In the genomic region with DNA sequence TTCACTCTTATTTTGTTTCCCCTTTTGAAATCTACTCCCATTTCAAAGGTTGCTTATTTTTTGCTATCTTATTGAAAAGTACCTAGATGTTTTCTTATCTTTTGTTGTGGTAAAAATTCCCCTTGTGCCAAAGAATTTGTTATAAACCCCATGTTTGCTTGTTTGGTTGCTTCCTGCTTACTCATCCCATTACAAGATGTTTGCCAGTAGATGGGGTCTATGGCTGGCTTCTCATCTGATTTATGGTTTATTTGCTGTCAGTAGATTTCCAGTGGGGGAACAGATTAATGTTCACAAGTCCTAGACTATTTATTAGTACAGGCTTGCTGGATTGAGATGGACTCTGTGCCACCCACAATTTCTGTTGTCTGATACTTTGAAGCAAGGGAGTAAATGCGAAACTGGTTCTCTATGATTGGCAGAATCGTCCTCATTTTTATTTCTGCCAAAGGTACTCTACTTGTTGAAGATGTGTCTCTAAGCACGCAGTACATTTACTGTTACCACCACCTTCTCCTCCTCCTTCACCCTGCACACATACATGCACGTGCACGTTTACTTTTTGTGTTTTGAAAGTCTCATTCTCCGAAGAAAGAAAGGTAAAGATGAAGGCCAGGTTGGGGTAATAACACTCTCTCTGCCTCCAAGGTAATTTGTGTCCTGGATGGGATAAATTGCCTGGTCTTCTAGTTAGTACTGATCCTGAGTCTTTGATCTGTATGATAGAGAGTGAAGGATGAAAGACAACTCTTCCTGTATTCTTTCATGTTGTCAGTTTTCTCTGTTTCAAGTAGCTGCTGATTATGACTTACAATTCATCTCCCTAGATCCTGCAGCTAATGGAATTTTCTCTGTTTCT, we compare ENCODE assay signal across 1 cellular context.
TF ChIP-seq lines count a peak whose summit lies in the region.

No MANE protein-coding gene starts in this region.

TF ChIP-seq in HCT116, 20 proteins besides CTCF, POLR2A, EP300 and RAD21 (continued from another document):
- TF ChIP-seq, protein P1, sequence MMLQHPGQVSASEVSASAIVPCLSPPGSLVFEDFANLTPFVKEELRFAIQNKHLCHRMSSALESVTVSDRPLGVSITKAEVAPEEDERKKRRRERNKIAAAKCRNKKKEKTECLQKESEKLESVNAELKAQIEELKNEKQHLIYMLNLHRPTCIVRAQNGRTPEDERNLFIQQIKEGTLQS (IDR thresholded peaks at IDR 0.05), result no peak
- TF ChIP-seq, protein P2, sequence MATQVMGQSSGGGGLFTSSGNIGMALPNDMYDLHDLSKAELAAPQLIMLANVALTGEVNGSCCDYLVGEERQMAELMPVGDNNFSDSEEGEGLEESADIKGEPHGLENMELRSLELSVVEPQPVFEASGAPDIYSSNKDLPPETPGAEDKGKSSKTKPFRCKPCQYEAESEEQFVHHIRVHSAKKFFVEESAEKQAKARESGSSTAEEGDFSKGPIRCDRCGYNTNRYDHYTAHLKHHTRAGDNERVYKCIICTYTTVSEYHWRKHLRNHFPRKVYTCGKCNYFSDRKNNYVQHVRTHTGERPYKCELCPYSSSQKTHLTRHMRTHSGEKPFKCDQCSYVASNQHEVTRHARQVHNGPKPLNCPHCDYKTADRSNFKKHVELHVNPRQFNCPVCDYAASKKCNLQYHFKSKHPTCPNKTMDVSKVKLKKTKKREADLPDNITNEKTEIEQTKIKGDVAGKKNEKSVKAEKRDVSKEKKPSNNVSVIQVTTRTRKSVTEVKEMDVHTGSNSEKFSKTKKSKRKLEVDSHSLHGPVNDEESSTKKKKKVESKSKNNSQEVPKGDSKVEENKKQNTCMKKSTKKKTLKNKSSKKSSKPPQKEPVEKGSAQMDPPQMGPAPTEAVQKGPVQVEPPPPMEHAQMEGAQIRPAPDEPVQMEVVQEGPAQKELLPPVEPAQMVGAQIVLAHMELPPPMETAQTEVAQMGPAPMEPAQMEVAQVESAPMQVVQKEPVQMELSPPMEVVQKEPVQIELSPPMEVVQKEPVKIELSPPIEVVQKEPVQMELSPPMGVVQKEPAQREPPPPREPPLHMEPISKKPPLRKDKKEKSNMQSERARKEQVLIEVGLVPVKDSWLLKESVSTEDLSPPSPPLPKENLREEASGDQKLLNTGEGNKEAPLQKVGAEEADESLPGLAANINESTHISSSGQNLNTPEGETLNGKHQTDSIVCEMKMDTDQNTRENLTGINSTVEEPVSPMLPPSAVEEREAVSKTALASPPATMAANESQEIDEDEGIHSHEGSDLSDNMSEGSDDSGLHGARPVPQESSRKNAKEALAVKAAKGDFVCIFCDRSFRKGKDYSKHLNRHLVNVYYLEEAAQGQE (IDR thresholded peaks at IDR 0.05; ENCODE audit: low read depth), result no peak
- TF ChIP-seq CEBPB (IDR thresholded peaks at IDR 0.05; ENCODE audit: low read depth), result no peak
- no peak for TF ChIP-seq SIN3A (IDR thresholded peaks at IDR 0.05; ENCODE audit: low read depth)
- TF ChIP-seq POLR2AphosphoS5 (IDR thresholded peaks at IDR 0.05; ENCODE audit: low read depth, low read length), result no peak
